In the genomic region with DNA sequence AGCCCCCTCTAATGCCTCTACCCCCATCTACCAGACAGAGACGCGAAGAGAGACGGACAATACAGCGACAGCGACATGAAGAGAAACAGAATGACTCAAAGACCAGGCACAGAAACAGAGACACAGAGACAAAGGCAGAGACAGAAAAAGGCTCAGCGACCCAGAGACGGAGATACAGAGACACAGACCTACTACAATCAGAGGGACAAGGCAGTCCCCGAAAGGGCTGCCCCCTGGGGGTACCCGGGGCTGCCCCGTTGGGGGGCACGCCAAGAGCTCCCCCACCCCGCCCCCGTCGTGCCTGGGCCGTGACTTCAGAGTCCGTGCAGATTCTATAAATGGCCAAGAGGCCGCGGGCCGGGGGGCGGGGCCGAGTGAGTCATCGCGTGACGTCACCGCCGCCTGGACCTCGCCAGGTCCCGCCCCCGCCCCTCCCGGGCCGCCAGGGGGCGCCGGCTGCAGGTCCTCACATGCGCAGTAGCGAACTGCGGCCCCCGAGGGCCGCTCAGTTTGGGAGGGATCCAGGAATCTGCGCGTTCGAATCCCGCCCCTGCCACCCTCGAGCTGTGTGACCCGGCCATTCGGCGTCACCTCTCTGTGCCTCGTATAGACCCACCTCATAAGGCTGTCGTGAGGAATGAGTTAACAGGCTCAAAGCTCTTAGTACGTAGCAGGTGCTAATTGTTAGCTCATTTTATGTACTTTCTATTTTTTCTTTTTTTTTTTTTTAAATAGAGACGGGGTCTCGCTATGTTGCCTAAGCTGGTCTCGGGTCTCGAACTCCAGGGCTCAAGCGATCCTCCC, we compare ENCODE assay signal across 8 cellular contexts. TPM values are rescaled to one million over a fixed set of nuclear protein-coding genes. Genes with fewer than 3 reads are reported as not detected.
DNase-seq lines count a peak whose midpoint lies in the region; ATAC-seq, FAIRE-seq and TF ChIP-seq lines count a peak whose summit lies in the region.

No MANE protein-coding gene starts in this region.

- DNase-seq in AG20443 (ENCODE audit: low spot score) (peak; percentile 99), GM19239 (ENCODE audit: insufficient read length, low spot score) (peak; percentile 92), Kasumi-1 (lab: John Stamatoyannopoulos, UW) (peak; percentile 54 to 67), SK-MEL-5 (ENCODE audit: low read depth, low spot score) (peak; percentile 80), stromal cell of bone marrow (ENCODE audit: low read depth) (peak; percentile 62)
- peak; percentile 89 for DNase-seq in activated naive CD4-positive, alpha-beta T cell treated with Interleukin-2 at 50 U/mL for 16 hours

- in situ Hi-C loops in SK-MEL-5 (cut with HindIII; ENCODE audit: low pct_unique_long_range_greater_than_20kb, low sequenced_read_pairs): no loop called here

- TF ChIP-seq CTCF in gastroesophageal sphincter (IDR thresholded peaks at IDR 0.05): peak in 3 of 4 experiments; percentile 92 to 95 (median 94)
- peak; percentile 67 for TF ChIP-seq CTCF in neutrophil (IDR thresholded peaks at IDR 0.05)

- H3K4me1 ChIP-seq in gastroesophageal sphincter: peaks cover 0 to 56% (median 3%) of the 10 kb centered on the region in 3 donors
- H3K4me1 ChIP-seq in neutrophil (ENCODE audit: control insufficient read depth in 1 of 2, insufficient read depth in 1 of 2, low read depth in 1 of 2, low read length in 1 of 2): peaks cover 11 to 14% of the 10 kb centered on the region in 2 experiments

- no peak for TF ChIP-seq EP300 in gastroesophageal sphincter (IDR thresholded peaks at IDR 0.05)

- WGBS in gastroesophageal sphincter (ENCODE audit: low coverage in 1 of 2), 2 donors: 18 to 33% methylated on average over 12 to 16 of the region's 54 CpGs

- peak overlapping the region; percentile 95 to 98 (median 98) for H3K27ac ChIP-seq in gastroesophageal sphincter
- no peak overlapping the region for H3K27ac ChIP-seq in neutrophil

- no peaks in the 10 kb centered on the region for H3K9me3 ChIP-seq in gastroesophageal sphincter
- H3K9me3 ChIP-seq in neutrophil: no peaks in the 10 kb centered on the region

- H3K27me3 ChIP-seq in gastroesophageal sphincter: peaks cover 8% of the 10 kb centered on the region
- peaks cover 42% of the 10 kb centered on the region for H3K27me3 ChIP-seq in neutrophil

- FAIRE-seq in GM19239 (lab: Jason Lieb, UNC): peak; percentile 91

- peaks cover 0 to under 1% of the 10 kb centered on the region in 2 donors for H3K36me3 ChIP-seq in gastroesophageal sphincter
- H3K36me3 ChIP-seq in neutrophil: no peaks in the 10 kb centered on the region

- peak; percentile 79 for ATAC-seq in gastroesophageal sphincter

- H3K4me3 ChIP-seq in gastroesophageal sphincter: peak overlapping the region; percentile 35 to 51
- H3K4me3 ChIP-seq in neutrophil (ENCODE audit: low read depth in 1 of 2, low read length in 1 of 2): peak overlapping the region; percentile 6 to 36

- peak; percentile 58 to 72 for TF ChIP-seq POLR2A in gastroesophageal sphincter (IDR thresholded peaks at IDR 0.05)

RNA-seq across cellular contexts. Expression of gene CNN1, which starts 2.7 kb away (rescaled TPM):
- total RNA-seq in SK-MEL-5 (2014; rRNA removed; shearing (Covaris generic)): not detected in 2 replicates
- polyA plus RNA-seq in SK-MEL-5 (2015; cell fraction: cytosol; rRNA removed): not detected in 2 replicates
- not detected in 2 replicates for polyA plus RNA-seq in SK-MEL-5 (2015; cell fraction: nucleus; rRNA removed)
- total RNA-seq in gastroesophageal sphincter: 1,000 to 10,000 TPM; 2,283 to 3,774 (median 3,072) TPM

RNA-seq across cellular contexts. Expression of gene ECSIT, which starts 7.1 kb away (rescaled TPM):
- total RNA-seq in SK-MEL-5 (2014; rRNA removed; shearing (Covaris generic)): 47.8 and 56.9 TPM in 2 replicates
- 46.0 and 46.5 TPM in 2 replicates for polyA plus RNA-seq in SK-MEL-5 (2015; cell fraction: cytosol; rRNA removed)
- polyA plus RNA-seq in SK-MEL-5 (2015; cell fraction: nucleus; rRNA removed): 45.5 and 60.2 TPM in 2 replicates
- total RNA-seq in gastroesophageal sphincter: 10 to 100 TPM; 50.1 to 88.3 (median 65.2) TPM

RNA-seq across cellular contexts. Expression of gene ELOF1, which starts 23.0 kb away (rescaled TPM):
- total RNA-seq in SK-MEL-5 (2014; rRNA removed; shearing (Covaris generic)): 34.5 and 44.1 TPM in 2 replicates
- polyA plus RNA-seq in SK-MEL-5 (2015; cell fraction: cytosol; rRNA removed): 44.1 and 61.9 TPM in 2 replicates
- polyA plus RNA-seq in SK-MEL-5 (2015; cell fraction: nucleus; rRNA removed): 20.9 and 23.6 TPM in 2 replicates
- total RNA-seq in gastroesophageal sphincter: 10 to 100 TPM; 19.1 to 49.4 (median 32.0) TPM

RNA-seq across cellular contexts. Expression of gene ZNF653, which starts 30.4 kb away (rescaled TPM):
- total RNA-seq in SK-MEL-5 (2014; rRNA removed; shearing (Covaris generic)): 1.6 and 5.6 TPM in 2 replicates
- polyA plus RNA-seq in SK-MEL-5 (2015; cell fraction: cytosol; rRNA removed): 4.6 and 6.3 TPM in 2 replicates
- 6.0 and 11.5 TPM in 2 replicates for polyA plus RNA-seq in SK-MEL-5 (2015; cell fraction: nucleus; rRNA removed)
- 10 to 100 TPM in 2 of 4 donors, 1 to 10 TPM in 2; 5.1 to 20.4 (median 10.6) TPM for total RNA-seq in gastroesophageal sphincter

RNA-seq across cellular contexts. Expression of gene ACP5, which starts 41.5 kb away (rescaled TPM):
- total RNA-seq in SK-MEL-5 (2014; rRNA removed; shearing (Covaris generic)): 64.7 and 68.3 TPM in 2 replicates
- 78.0 and 80.5 TPM in 2 replicates for polyA plus RNA-seq in SK-MEL-5 (2015; cell fraction: cytosol; rRNA removed)
- 51.9 and 74.8 TPM in 2 replicates for polyA plus RNA-seq in SK-MEL-5 (2015; cell fraction: nucleus; rRNA removed)
- total RNA-seq in gastroesophageal sphincter: 10 to 100 TPM in 2 of 4 donors, 1 to 10 TPM in 2; 4.4 to 12.0 (median 9.8) TPM

Comparison
In these comparisons a context has a peak if more than half of its experiments do, and no peak if none do; other contexts are left out.
1. RNA of gene CNN1, which starts 2.7 kb away (total RNA-seq): 2,283 to 3,774 TPM in gastroesophageal sphincter; not detected in SK-MEL-5; every median in the first group is over 1,000 times any median in the second.
2. Peak in every context shown above with its lines, with median percentiles within 50 percentile points of each other: DNase-seq.